29 cellular contexts compared by ENCODE assay signal in genomic region chr1:15244813-15245212, GRCh38. TPM values are rescaled to one million over a fixed set of nuclear protein-coding genes. Genes with fewer than 3 reads are reported as not detected.
DNase-seq lines count a peak whose midpoint lies in the region; ATAC-seq, FAIRE-seq and TF ChIP-seq lines count a peak whose summit lies in the region.
"Had no signal": no experiment of that assay in that cellular context is flagged by ENCODE, and none has a peak within 500 bp of the region (broad histone marks: within the 10 kb centered on the region; RNA-seq: fewer than 3 reads in every experiment).

No MANE protein-coding gene starts in this region.

- H3K79me2 ChIP-seq in GM23338 (replicated peaks; ENCODE audit: insufficient read depth), result no peaks in the 10 kb centered on the region
- H3K79me2 ChIP-seq in K562 (ENCODE audit: control insufficient read depth, insufficient read depth, low read length), result no peaks in the 10 kb centered on the region

- TF ChIP-seq POLR2A in K562 (conservative IDR thresholded peaks at IDR 0.05), result no peak

- H3K4me2 ChIP-seq in GM23338 (0 out of 2 replicates have a peak overlapping the region, but pooled peaks have one; percentile 51), K562 (ENCODE audit: insufficient read depth, low read length) (no peak overlapping the region)

- POLR2A ChIA-PET in K562 (lab: Yijun Ruan, JAX), result interaction anchor here (1.3 kb wide), 1 partner anchor 11 kb away, joined by 3 read pairs; no protein-coding TSS in a partner anchor

- no peaks in the 10 kb centered on the region for H3K9me3 ChIP-seq in K562 (replicated peaks; ENCODE audit: control insufficient read depth, insufficient read depth, low read depth, low read length)
- H3K9me3 ChIP-seq: pancreas had no signal

- 9% methylated on average over 5 of the region's 5 CpGs for WGBS in K562 (ENCODE audit: insufficient coverage, low coverage, missing lambda C conversion rate)

- intact Hi-C loops in K562 (cut with micrococcal nuclease), result no loop called here

- DNase-seq in GM23338 (ENCODE audit: low spot score), result peak; percentile 56
- peak; percentile 41 for DNase-seq in NAMALWA (ENCODE audit: low spot score)
- no peak for DNase-seq in K562 (ENCODE audit: extremely low read depth in 1 of 4, low spot score in 3 of 4)
- no peak for DNase-seq in nephron progenitor cell
- no peak for DNase-seq in hepatic stellate cell (ENCODE audit: low spot score)
- DNase-seq in dermis blood vessel endothelial cell, result no peak
- DNase-seq: activated CD4-positive, alpha-beta memory T cell treated with anti-CD3 and anti-CD28 coated beads for 36 hours; activated gamma-delta T cell; activated T-cell treated with anti-CD3 and anti-CD28 coated beads, Interleukin-2, amount 50 U/mL, for 1 hour; CD4-positive, alpha-beta memory T cell; DMS 273 treated with DMSO at 0.1 percent for 48 hours; naive thymus-derived CD8-positive, alpha-beta T cell; NCI-H1105; NCI-H2029 treated with DMSO at 0.1 percent for 48 hours; NCI-H226; NCI-H748 treated with DMSO at 0.1 percent for 48 hours; pancreas; right cardiac atrium; stimulated activated CD4-positive, alpha-beta T cell treated with anti-CD3 and anti-CD28 coated beads, Interleukin-12 subunit alpha, Interleukin-12 subunit beta, amount 100 ng/mL, for 4 hours; stimulated activated CD4-positive, alpha-beta T cell treated with anti-CD3 and anti-CD28 coated beads, Interleukin-4, amount 100 ng/mL, for 24 hours; stimulated activated naive CD4-positive, alpha-beta T cell had no signal

- H3K36me3 ChIP-seq in GM23338 (ENCODE audit: insufficient read depth), result no peaks in the 10 kb centered on the region; the same call in 1 of the 2 replicates
- no peaks in the 10 kb centered on the region for H3K36me3 ChIP-seq in K562 (ENCODE audit: control insufficient read depth, insufficient read depth, low read length)
- H3K36me3 ChIP-seq: pancreas had no signal

- H3K4me3 ChIP-seq in GM23338, result no peak overlapping the region
- H3K4me3 ChIP-seq in K562, result no peak overlapping the region
- H3K4me3 ChIP-seq: pancreas had no signal

- no peaks in the 10 kb centered on the region for H4K20me1 ChIP-seq in GM23338 (replicated peaks; ENCODE audit: insufficient read depth)
- no peaks in the 10 kb centered on the region for H4K20me1 ChIP-seq in K562 (replicated peaks; ENCODE audit: control insufficient read depth, insufficient read depth, low read length)

- peaks cover 42% of the 10 kb centered on the region for H3K4me1 Mint-ChIP-seq in GM23338
- peaks cover 74% of the 10 kb centered on the region for H3K4me1 Mint-ChIP-seq in nephron progenitor cell

- TF ChIP-seq RAD21 in K562 (CRISPR knock-in tag; conservative IDR thresholded peaks at IDR 0.05 in 1 of 2, IDR thresholded peaks at IDR 0.05 in 1 of 2), result no peak

- H3K27ac Mint-ChIP-seq in GM23338, result no peak overlapping the region
- no peak overlapping the region for H3K27ac Mint-ChIP-seq in nephron progenitor cell
- H3K27ac Mint-ChIP-seq: activated CD4-positive, alpha-beta memory T cell treated with anti-CD3 and anti-CD28 coated beads for 36 hours; CD4-positive, alpha-beta memory T cell; mesothelial cell of epicardium had no signal

- H3K9me3 Mint-ChIP-seq in GM23338 (peaks cover 3% of the 10 kb centered on the region; the same call in 1 of the 3 replicates), nephron progenitor cell (peaks cover 12% of the 10 kb centered on the region)

- H3K4me3 Mint-ChIP-seq in GM23338 (no peak overlapping the region), nephron progenitor cell (peak overlapping the region; percentile 47)
- H3K4me3 Mint-ChIP-seq: activated CD4-positive, alpha-beta memory T cell treated with anti-CD3 and anti-CD28 coated beads for 36 hours; mesothelial cell of epicardium had no signal

- H3F3A ChIP-seq in GM23338 (replicated peaks; ENCODE audit: low read depth), result 0 out of 2 replicates have a peak, but pooled peaks cover 7% of the 10 kb centered on the region

- H2AFZ ChIP-seq in GM23338, result peak overlapping the region; percentile 21; the same call in 1 of the 2 replicates
- no peak overlapping the region for H2AFZ ChIP-seq in K562 (ENCODE audit: low read depth, low read length)

- H3K27ac ChIP-seq in GM23338 (ENCODE audit: low read depth) (no peak overlapping the region), K562 (ENCODE audit: extremely low read depth, low read depth, low read length) (no peak overlapping the region)
- H3K27ac ChIP-seq: pancreas had no signal

- no TSS peak for BruUV-seq in K562 (replicated peaks; lab: Mats Ljungman, UMichigan)

- CTCF ChIA-PET in K562 (lab: Yijun Ruan, JAX; ENCODE audit: low intra/inter-chr PET ratio), result no interaction called here

- H3K4me1 ChIP-seq in GM23338 (ENCODE audit: insufficient read depth) (peaks cover 28% of the 10 kb centered on the region), K562 (replicated peaks in 1 of 2; ENCODE audit: control insufficient read depth in 2 of 2, insufficient read depth in 2 of 2, low read length in 2 of 2) (peaks cover 0 to 8% of the 10 kb centered on the region in 2 experiments; a peak in 3 of 5 replicates)
- H3K4me1 ChIP-seq: pancreas had no signal

- in situ Hi-C loops in K562 (cut with MboI), result no loop called here

- peak; percentile 15; the same call in 2 of the 3 replicates for ATAC-seq in GM23338
- ATAC-seq in K562, result no peak
- ATAC-seq in HG03108 (IDR thresholded peaks at IDR 0.05; ENCODE audit: unreplicated experiment), result no peak
- ATAC-seq: activated CD4-positive, CD25-positive, alpha-beta regulatory T cell treated with anti-CD3 and anti-CD28 coated beads, Interleukin-2, amount 50 U/mL, for 24 hours; left lobe of liver; naive thymus-derived CD8-positive, alpha-beta T cell; pancreas; right cardiac atrium; Right ventricle myocardium inferior had no signal

- no peak overlapping the region for H3K9ac ChIP-seq in K562 (ENCODE audit: insufficient read depth in 1 of 2, low read depth in 2 of 2, low read length in 2 of 2)

- TF ChIP-seq CTCF in GM23338 (conservative IDR thresholded peaks at IDR 0.05; ENCODE audit: low read depth in 2 of 2), result no peak
- TF ChIP-seq CTCF in K562 (IDR thresholded peaks at IDR 0.05 in 2 of 3, conservative IDR thresholded peaks at IDR 0.05 in 1 of 3; ENCODE audit: insufficient read depth in 2 of 3, low read depth in 1 of 3, low read length in 3 of 3), result no peak
- TF ChIP-seq CTCF in nephron progenitor cell (IDR thresholded peaks at IDR 0.05), result no peak

- no peaks in the 10 kb centered on the region for H3K9me1 ChIP-seq in K562 (ENCODE audit: control insufficient read depth, insufficient read depth, low read length)

- H3K27me3 Mint-ChIP-seq in GM23338 (ENCODE audit: insufficient read depth, low read depth, poor library complexity) (peaks cover 16% of the 10 kb centered on the region), nephron progenitor cell (ENCODE audit: low read depth, poor library complexity) (peaks cover 31% of the 10 kb centered on the region)

- no peak for TF ChIP-seq EP300 in K562 (IDR thresholded peaks at IDR 0.05; ENCODE audit: low read length)

- no peaks in the 10 kb centered on the region for H3K9me2 ChIP-seq in GM23338 (ENCODE audit: insufficient read depth)

- H3K27me3 ChIP-seq in GM23338 (ENCODE audit: insufficient read depth), result no peaks in the 10 kb centered on the region
- peaks cover 22 to 46% of the 10 kb centered on the region in 2 experiments; a peak in 4 of 5 replicates for H3K27me3 ChIP-seq in K562 (ENCODE audit: control insufficient read depth in 2 of 2, insufficient read depth in 2 of 2, low read length in 2 of 2)
- H3K27me3 ChIP-seq: pancreas had no signal

- H3K36me3 Mint-ChIP-seq in GM23338 (ENCODE audit: low read depth), result no peaks in the 10 kb centered on the region
- no peaks in the 10 kb centered on the region for H3K36me3 Mint-ChIP-seq in nephron progenitor cell (ENCODE audit: low read depth)
- H3K36me3 Mint-ChIP-seq: brain; CD4-positive, alpha-beta memory T cell; mesothelial cell of epicardium had no signal

- FAIRE-seq in K562 (lab: Jason Lieb, UNC), result no peak
- FAIRE-seq: pancreas had no signal

TF ChIP-seq in GM23338, 12 proteins besides CTCF, POLR2A, EP300 and RAD21 (continues in another document):
- no peak for TF ChIP-seq NANOG (IDR thresholded peaks at IDR 0.05; ENCODE audit: borderline replicate concordance)

TF ChIP-seq in K562, 482 proteins besides CTCF, POLR2A, EP300 and RAD21 (continues in another document):
- peak; percentile 51; the same call in 1 of the 2 replicates for TF ChIP-seq SPI1 (IDR thresholded peaks at IDR 0.05; ENCODE audit: borderline replicate concordance, low read depth, low read length)
- TF ChIP-seq BRD9 (IDR thresholded peaks at IDR 0.05; ENCODE audit: low read depth, partially characterized antibody), result no peak
- no peak for TF ChIP-seq PYGO2 (tag; IDR thresholded peaks at IDR 0.05)
- TF ChIP-seq CBFA2T2 (conservative IDR thresholded peaks at IDR 0.05), result no peak
- peak; percentile 64 for TF ChIP-seq USF2 (CRISPR knock-in tag; IDR thresholded peaks at IDR 0.05)

RNA-seq across cellular contexts. Expression of gene FHAD1, which starts 2.2 kb away (rescaled TPM):
- 1.9 and 3.3 TPM in 2 replicates for total RNA-seq in GM23338 (2014; rRNA removed; shearing (Covaris generic))
- 1.8 and 2.5 TPM in 2 replicates for polyA plus RNA-seq in GM23338 (2016; fragmentation: Nextera tagmentation; extraction: Ambion mirVana)
- total RNA-seq in K562 (2011; cell fraction: chromatin; rRNA removed; ENCODE audit: low replicate concordance), result 0.12 and 0.19 TPM in 2 replicates
- total RNA-seq in K562 (2011; cell fraction: nucleolus; rRNA removed), result not detected in 2 replicates
- total RNA-seq in K562 (2011; cell fraction: nucleoplasm; rRNA removed), result 0.07 TPM in 1 of 2 replicates, not detected in the other
- total RNA-seq in K562 (2014; rRNA removed), result 1.4 and 3.1 TPM in 2 replicates
- 1.5 and 1.8 TPM in 2 replicates for total RNA-seq in K562 (2014; rRNA removed; fragmentation: Illumina TruSeq; extraction: Trizol)
- total RNA-seq in K562 (2015; rRNA removed; fragmentation: Illumina TruSeq; extraction: Trizol), result 2.1 and 2.2 TPM in 2 replicates
- 1.3 and 1.6 TPM in 2 replicates for total RNA-seq in K562 (2021)
- polyA plus RNA-seq in K562 (2011; rRNA removed), result 0.01 TPM in 1 of 2 replicates, not detected in the other
- polyA plus RNA-seq in K562 (2011; cell fraction: cytosol; rRNA removed), result 0.04 TPM in 1 of 2 replicates, not detected in the other
- 0.06 and 0.10 TPM in 2 replicates for polyA plus RNA-seq in K562 (2011; cell fraction: nucleus; rRNA removed)
- polyA plus RNA-seq in K562 (2012), result 1.8 and 5.7 TPM in 2 replicates
- 1.4 and 2.1 TPM in 2 replicates for polyA plus RNA-seq in K562 (2014; fragmentation: Illumina TruSeq; extraction: Trizol)
- polyA plus RNA-seq in K562 (2014; fragmentation: Nextera tagmentation; extraction: Ambion mirVana), result under 1 TPM; 0.32 to 0.45 TPM
- polyA plus RNA-seq in K562 (2014; rRNA removed), result 1.7 and 1.9 TPM in 2 replicates
- not detected in 2 replicates for polyA minus RNA-seq in K562 (2011; rRNA and poly(A)+ RNA removed)
- not detected in 2 replicates for polyA minus RNA-seq in K562 (2011; cell fraction: cytosol; rRNA and poly(A)+ RNA removed)
- polyA minus RNA-seq in K562 (2011; cell fraction: nucleus; rRNA and poly(A)+ RNA removed), result not detected in 2 replicates
- under 0.01 and 0.23 TPM in 2 replicates for total RNA-seq in dermis blood vessel endothelial cell
- total RNA-seq: activated CD4-positive, alpha-beta memory T cell treated with anti-CD3 and anti-CD28 coated beads for 36 hours; CD4-positive, alpha-beta memory T cell; chondrocyte; left lobe of liver; naive thymus-derived CD8-positive, alpha-beta T cell; OCI-LY7; Right ventricle myocardium inferior had no signal
- polyA plus RNA-seq: naive thymus-derived CD8-positive, alpha-beta T cell had no signal

Comparison
In these comparisons a context has a peak if more than half of its experiments do, and no peak if none do; other contexts are left out.
1. DNase-seq: peak in GM23338 (single experiment) and NAMALWA (single experiment); none in K562 (0 of 4), nephron progenitor cell (single experiment), hepatic stellate cell (single experiment) and dermis blood vessel endothelial cell (single experiment).